In the genomic region with DNA sequence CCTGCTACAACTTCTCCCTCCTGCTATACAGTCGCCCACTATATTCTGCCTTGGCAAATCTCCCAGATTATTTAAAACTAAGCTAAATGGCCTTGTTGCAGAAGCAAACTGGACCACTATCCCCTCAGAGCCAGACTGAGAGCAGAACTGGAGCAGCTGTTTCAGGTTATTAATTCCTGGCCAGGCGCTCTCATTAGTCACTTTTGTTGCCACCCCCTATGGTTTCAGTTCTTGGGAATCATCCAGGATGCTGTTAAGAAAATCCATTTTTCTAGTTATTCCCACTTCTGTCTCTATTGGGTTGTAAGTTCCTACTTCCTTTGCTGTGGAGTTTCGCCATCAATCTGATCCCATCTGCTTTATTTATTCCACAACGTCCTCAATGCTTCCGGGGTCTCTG, we compare ENCODE assay signal across 12 cellular contexts. TPM values are rescaled to one million over a fixed set of nuclear protein-coding genes. Genes with fewer than 3 reads are reported as not detected.
DNase-seq lines count a peak whose midpoint lies in the region; ATAC-seq and TF ChIP-seq lines count a peak whose summit lies in the region.
"Had no signal": no experiment of that assay in that cellular context is flagged by ENCODE, and none has a peak within 500 bp of the region (broad histone marks: within the 10 kb centered on the region; RNA-seq: fewer than 3 reads in every experiment).

No MANE protein-coding gene starts in this region.

- H3K4me3 Mint-ChIP-seq in WTC11 (no peak overlapping the region), glutamatergic neuron (ENCODE audit: unreplicated experiment) (peak overlapping the region; percentile 44), chondrocyte (ENCODE audit: unreplicated experiment) (no peak overlapping the region)
- H3K4me3 Mint-ChIP-seq: activated T-cell treated with anti-CD3 and anti-CD28 coated beads, Interleukin-2, amount 50 U/mL, for 24 hours; CD8-positive, alpha-beta memory T cell; dendritic cell treated with granulocyte-macrophage colony-stimulating factor and Interleukin-4, amounts not matched to agents 40 ng/mL and 50 ng/mL, for 4 days had no signal

- H3K36me3 Mint-ChIP-seq in WTC11 (no peaks in the 10 kb centered on the region; the same call in 1 of the 2 replicates), glutamatergic neuron (ENCODE audit: unreplicated experiment) (no peaks in the 10 kb centered on the region), chondrocyte (ENCODE audit: low read depth) (no peaks in the 10 kb centered on the region)

- H3K4me1 Mint-ChIP-seq in WTC11 = peaks cover 79% of the 10 kb centered on the region
- peaks cover 42% of the 10 kb centered on the region for H3K4me1 Mint-ChIP-seq in glutamatergic neuron (ENCODE audit: low read depth, unreplicated experiment)
- peaks cover 33% of the 10 kb centered on the region for H3K4me1 Mint-ChIP-seq in chondrocyte (ENCODE audit: low read depth)
- H3K4me1 Mint-ChIP-seq: CD8-positive, alpha-beta memory T cell had no signal

- CTCF ChIA-PET in WTC11 (lab: Charles Lee) = no interaction called here

- peak; percentile 44 for DNase-seq in AG08396 (ENCODE audit: low spot score)
- peak; percentile 48 for DNase-seq in HCEC 1CT
- DNase-seq in WTC11 (ENCODE audit: low spot score) = no peak
- DNase-seq in glutamatergic neuron = no peak
- DNase-seq in HuH-7.5 (ENCODE audit: low spot score) = no peak
- no peak for DNase-seq in chondrocyte (ENCODE audit: low spot score)
- DNase-seq in HK-2 (ENCODE audit: unreplicated experiment) = no peak
- DNase-seq: activated T-cell treated with anti-CD3 and anti-CD28 coated beads, Interleukin-2, amount 50 U/mL, for 24 hours; CD8-positive, alpha-beta memory T cell had no signal

- POLR2A ChIA-PET in WTC11 (lab: Charles Lee) = no interaction called here

- H3K27ac Mint-ChIP-seq in WTC11 (peak overlapping the region; percentile 24; the same call in 1 of the 2 replicates), glutamatergic neuron (ENCODE audit: unreplicated experiment) (peak overlapping the region; percentile 83), chondrocyte (ENCODE audit: unreplicated experiment) (no peak overlapping the region)
- H3K27ac Mint-ChIP-seq: CD8-positive, alpha-beta memory T cell; dendritic cell treated with granulocyte-macrophage colony-stimulating factor and Interleukin-4, amounts not matched to agents 40 ng/mL and 50 ng/mL, for 4 days had no signal

- TF ChIP-seq CTCF in WTC11 (IDR thresholded peaks at IDR 0.05) (no peak), glutamatergic neuron (IDR thresholded peaks at IDR 0.05; ENCODE audit: partially characterized antibody, unreplicated experiment) (no peak), chondrocyte (IDR thresholded peaks at IDR 0.05) (no peak)

- ATAC-seq in WTC11 = no peak
- no peak for ATAC-seq in GM19463 (IDR thresholded peaks at IDR 0.05; ENCODE audit: unreplicated experiment)
- ATAC-seq: K562 had no signal

- H3K9me3 Mint-ChIP-seq in WTC11 (no peaks in the 10 kb centered on the region), glutamatergic neuron (ENCODE audit: unreplicated experiment) (peaks cover 5% of the 10 kb centered on the region), chondrocyte (ENCODE audit: low read depth) (no peaks in the 10 kb centered on the region)
- H3K9me3 Mint-ChIP-seq: activated T-cell treated with anti-CD3 and anti-CD28 coated beads, Interleukin-2, amount 50 U/mL, for 24 hours; dendritic cell treated with granulocyte-macrophage colony-stimulating factor and Interleukin-4, amounts not matched to agents 40 ng/mL and 50 ng/mL, for 4 days had no signal

- no peaks in the 10 kb centered on the region for H3K27me3 Mint-ChIP-seq in WTC11 (ENCODE audit: low read depth)
- H3K27me3 Mint-ChIP-seq in glutamatergic neuron (ENCODE audit: unreplicated experiment) = peaks cover 5% of the 10 kb centered on the region
- no peaks in the 10 kb centered on the region for H3K27me3 Mint-ChIP-seq in chondrocyte (ENCODE audit: low read depth)
- H3K27me3 Mint-ChIP-seq: activated T-cell treated with anti-CD3 and anti-CD28 coated beads, Interleukin-2, amount 50 U/mL, for 24 hours; CD8-positive, alpha-beta memory T cell had no signal

TF ChIP-seq in WTC11, 78 proteins besides CTCF, POLR2A, EP300 and RAD21 (continues in another document):
- TF ChIP-seq, protein P1, sequence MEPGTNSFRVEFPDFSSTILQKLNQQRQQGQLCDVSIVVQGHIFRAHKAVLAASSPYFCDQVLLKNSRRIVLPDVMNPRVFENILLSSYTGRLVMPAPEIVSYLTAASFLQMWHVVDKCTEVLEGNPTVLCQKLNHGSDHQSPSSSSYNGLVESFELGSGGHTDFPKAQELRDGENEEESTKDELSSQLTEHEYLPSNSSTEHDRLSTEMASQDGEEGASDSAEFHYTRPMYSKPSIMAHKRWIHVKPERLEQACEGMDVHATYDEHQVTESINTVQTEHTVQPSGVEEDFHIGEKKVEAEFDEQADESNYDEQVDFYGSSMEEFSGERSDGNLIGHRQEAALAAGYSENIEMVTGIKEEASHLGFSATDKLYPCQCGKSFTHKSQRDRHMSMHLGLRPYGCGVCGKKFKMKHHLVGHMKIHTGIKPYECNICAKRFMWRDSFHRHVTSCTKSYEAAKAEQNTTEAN (CRISPR knock-in tag; IDR thresholded peaks at IDR 0.05) = no peak
- TF ChIP-seq ZNF396 (CRISPR knock-in tag; IDR thresholded peaks at IDR 0.05; ENCODE audit: borderline replicate concordance) (no peak), PRRX2 (CRISPR knock-in tag; IDR thresholded peaks at IDR 0.05) (no peak), AFF4 (CRISPR knock-in tag; IDR thresholded peaks at IDR 0.05; ENCODE audit: borderline replicate concordance) (no peak), KAT7 (CRISPR knock-in tag; IDR thresholded peaks at IDR 0.05; ENCODE audit: borderline replicate concordance) (no peak), ZNF423 (CRISPR knock-in tag; IDR thresholded peaks at IDR 0.05) (no peak), FOXK1 (CRISPR knock-in tag; IDR thresholded peaks at IDR 0.05) (no peak), IRF2 (CRISPR knock-in tag; IDR thresholded peaks at IDR 0.05; ENCODE audit: borderline replicate concordance, low read depth) (no peak)
- TF ChIP-seq, protein P2, sequence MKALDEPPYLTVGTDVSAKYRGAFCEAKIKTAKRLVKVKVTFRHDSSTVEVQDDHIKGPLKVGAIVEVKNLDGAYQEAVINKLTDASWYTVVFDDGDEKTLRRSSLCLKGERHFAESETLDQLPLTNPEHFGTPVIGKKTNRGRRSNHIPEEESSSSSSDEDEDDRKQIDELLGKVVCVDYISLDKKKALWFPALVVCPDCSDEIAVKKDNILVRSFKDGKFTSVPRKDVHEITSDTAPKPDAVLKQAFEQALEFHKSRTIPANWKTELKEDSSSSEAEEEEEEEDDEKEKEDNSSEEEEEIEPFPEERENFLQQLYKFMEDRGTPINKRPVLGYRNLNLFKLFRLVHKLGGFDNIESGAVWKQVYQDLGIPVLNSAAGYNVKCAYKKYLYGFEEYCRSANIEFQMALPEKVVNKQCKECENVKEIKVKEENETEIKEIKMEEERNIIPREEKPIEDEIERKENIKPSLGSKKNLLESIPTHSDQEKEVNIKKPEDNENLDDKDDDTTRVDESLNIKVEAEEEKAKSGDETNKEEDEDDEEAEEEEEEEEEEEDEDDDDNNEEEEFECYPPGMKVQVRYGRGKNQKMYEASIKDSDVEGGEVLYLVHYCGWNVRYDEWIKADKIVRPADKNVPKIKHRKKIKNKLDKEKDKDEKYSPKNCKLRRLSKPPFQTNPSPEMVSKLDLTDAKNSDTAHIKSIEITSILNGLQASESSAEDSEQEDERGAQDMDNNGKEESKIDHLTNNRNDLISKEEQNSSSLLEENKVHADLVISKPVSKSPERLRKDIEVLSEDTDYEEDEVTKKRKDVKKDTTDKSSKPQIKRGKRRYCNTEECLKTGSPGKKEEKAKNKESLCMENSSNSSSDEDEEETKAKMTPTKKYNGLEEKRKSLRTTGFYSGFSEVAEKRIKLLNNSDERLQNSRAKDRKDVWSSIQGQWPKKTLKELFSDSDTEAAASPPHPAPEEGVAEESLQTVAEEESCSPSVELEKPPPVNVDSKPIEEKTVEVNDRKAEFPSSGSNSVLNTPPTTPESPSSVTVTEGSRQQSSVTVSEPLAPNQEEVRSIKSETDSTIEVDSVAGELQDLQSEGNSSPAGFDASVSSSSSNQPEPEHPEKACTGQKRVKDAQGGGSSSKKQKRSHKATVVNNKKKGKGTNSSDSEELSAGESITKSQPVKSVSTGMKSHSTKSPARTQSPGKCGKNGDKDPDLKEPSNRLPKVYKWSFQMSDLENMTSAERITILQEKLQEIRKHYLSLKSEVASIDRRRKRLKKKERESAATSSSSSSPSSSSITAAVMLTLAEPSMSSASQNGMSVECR (CRISPR knock-in tag; IDR thresholded peaks at IDR 0.05; ENCODE audit: borderline replicate concordance) = no peak
- TF ChIP-seq, protein P3, sequence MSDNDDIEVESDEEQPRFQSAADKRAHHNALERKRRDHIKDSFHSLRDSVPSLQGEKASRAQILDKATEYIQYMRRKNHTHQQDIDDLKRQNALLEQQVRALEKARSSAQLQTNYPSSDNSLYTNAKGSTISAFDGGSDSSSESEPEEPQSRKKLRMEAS (CRISPR knock-in tag; IDR thresholded peaks at IDR 0.05) = no peak

RNA-seq across cellular contexts. Expression of gene ADGRA3, which starts 30.1 kb away (rescaled TPM):
- 40.5 to 48.3 TPM (median 47.9 TPM) in 3 replicates for total RNA-seq in WTC11 (2021)
- total RNA-seq in glutamatergic neuron (ENCODE audit: unreplicated experiment) = 76.2 TPM
- total RNA-seq in chondrocyte = 27.8 to 39.6 TPM (median 28.3 TPM) in 3 replicates

Comparison
In these comparisons a context has a peak if more than half of its experiments do, and no peak if none do; other contexts are left out.
1. DNase-seq: peak in AG08396 (single experiment) and HCEC 1CT (single experiment); none in WTC11 (single experiment), glutamatergic neuron (single experiment), HuH-7.5 (single experiment), chondrocyte (single experiment) and HK-2 (single experiment).